Comparison of ENCODE assay signal across 9 cellular contexts in genomic region chr1:61851849-61852692, GRCh38.
A peak's percentile ranks its signal among the peaks of the same experiment; 100 is the strongest.
DNase-seq lines count a peak whose midpoint lies in the region; ATAC-seq and TF ChIP-seq lines count a peak whose summit lies in the region.
"Had no signal": no experiment of that assay in that cellular context is flagged by ENCODE, and none has a peak within 500 bp of the region (broad histone marks: within the 10 kb centered on the region; RNA-seq: fewer than 3 reads in every experiment).

No MANE protein-coding gene starts in this region.

- peak; percentile 56 for DNase-seq in ACHN
- DNase-seq in GM12864 (ENCODE audit: low read depth): peak; percentile 21
- peak; percentile 78 for DNase-seq in Karpas-422
- DNase-seq in PC-9: peak in 1 of 2 experiments; percentile 37
- DNase-seq in dermis microvascular lymphatic vessel endothelial cell (ENCODE audit: low read depth in 2 of 2): peak; percentile 55 to 80
- DNase-seq in lung microvascular endothelial cell (ENCODE audit: low read depth in 2 of 2): peak; percentile 80 to 81

- intact Hi-C loops in PC-9 (cut with micrococcal nuclease; ENCODE audit: unreplicated experiment): loop anchor here (2.0 to 10.0 kb wide), 6 partner anchors 397 to 1881 kb away; no protein-coding TSS in a partner anchor

- no peaks in the 10 kb centered on the region for H3K36me3 ChIP-seq in Karpas-422 (ENCODE audit: insufficient read depth, low read length)
- peaks cover 15% of the 10 kb centered on the region; the same call in 1 of the 2 replicates for H3K36me3 ChIP-seq in PC-9 (ENCODE audit: low read depth)

- H3K9ac ChIP-seq in Karpas-422 (ENCODE audit: low read length): no peak overlapping the region

- H3K79me2 ChIP-seq in Karpas-422 (ENCODE audit: low read length) (no peaks in the 10 kb centered on the region), PC-9 (ENCODE audit: low read depth) (no peaks in the 10 kb centered on the region)

- in situ Hi-C loops in ACHN (cut with HindIII; ENCODE audit: low pct_ligation_motif_present, low pct_unique_long_range_greater_than_20kb, low sequenced_read_pairs): no loop called here

- H3K27me3 ChIP-seq in Karpas-422 (ENCODE audit: low read length) (no peaks in the 10 kb centered on the region), PC-9 (ENCODE audit: insufficient read depth, low read depth) (no peaks in the 10 kb centered on the region)

- H3K9me2 ChIP-seq in Karpas-422 (replicated peaks; ENCODE audit: insufficient read depth, low read length) (no peaks in the 10 kb centered on the region), PC-9 (ENCODE audit: insufficient read depth) (no peaks in the 10 kb centered on the region)

- H3K9me3 ChIP-seq in Karpas-422 (ENCODE audit: low read length) (no peaks in the 10 kb centered on the region), PC-9 (ENCODE audit: insufficient read depth, low read depth) (no peaks in the 10 kb centered on the region)

- H3K27ac ChIP-seq in Karpas-422 (ENCODE audit: low read length) (no peak overlapping the region), PC-9 (no peak overlapping the region)
- H3K27ac ChIP-seq: epithelial cell of prostate had no signal

- BruUV-seq in PC-9 (replicated peaks; lab: Mats Ljungman, UMichigan): no TSS peak

- H2AFZ ChIP-seq in Karpas-422 (ENCODE audit: low read length) (no peak overlapping the region), PC-9 (no peak overlapping the region)

- CTCF ChIA-PET in PC-9 (lab: Charles Lee): interaction anchor here (0.6 to 0.9 kb wide), 5 partner anchors 29 to 1570 kb away, joined by 5 to 30 read pairs (median 6); no protein-coding TSS in a partner anchor

- ATAC-seq in HG02642 (IDR thresholded peaks at IDR 0.05; ENCODE audit: poor library complexity, unreplicated experiment): no peak
- no peak for ATAC-seq in GM21447 (IDR thresholded peaks at IDR 0.05; ENCODE audit: unreplicated experiment)

- POLR2A ChIA-PET in PC-9 (lab: Charles Lee; ENCODE audit: unreplicated experiment): no interaction called here

- TF ChIP-seq CTCF in GM12864 (IDR thresholded peaks at IDR 0.05; ENCODE audit: low read depth, low read length, missing control alignments) (peak; percentile 62), PC-9 (conservative IDR thresholded peaks at IDR 0.05) (peak; percentile 78)

- H4K20me1 ChIP-seq in Karpas-422 (ENCODE audit: insufficient read depth, low read depth, low read length) (no peaks in the 10 kb centered on the region), PC-9 (ENCODE audit: insufficient read depth) (no peaks in the 10 kb centered on the region; the same call in 1 of the 2 replicates)

- H3F3A ChIP-seq in PC-9 (ENCODE audit: insufficient read depth, low read depth): peaks cover 30% of the 10 kb centered on the region

- H3K4me1 ChIP-seq in Karpas-422 (ENCODE audit: low read length) (no peaks in the 10 kb centered on the region), PC-9 (replicated peaks; ENCODE audit: insufficient read depth) (no peaks in the 10 kb centered on the region)

- H3K4me2 ChIP-seq in Karpas-422 (ENCODE audit: low read depth, low read length, poor library complexity, severe bottlenecking) (no peak overlapping the region), PC-9 (no peak overlapping the region)

- H3K4me3 ChIP-seq in GM12864 (ENCODE audit: low read depth, low read length) (no peak overlapping the region), Karpas-422 (ENCODE audit: low read length) (no peak overlapping the region), PC-9 (no peak overlapping the region)
